In the genomic region with DNA sequence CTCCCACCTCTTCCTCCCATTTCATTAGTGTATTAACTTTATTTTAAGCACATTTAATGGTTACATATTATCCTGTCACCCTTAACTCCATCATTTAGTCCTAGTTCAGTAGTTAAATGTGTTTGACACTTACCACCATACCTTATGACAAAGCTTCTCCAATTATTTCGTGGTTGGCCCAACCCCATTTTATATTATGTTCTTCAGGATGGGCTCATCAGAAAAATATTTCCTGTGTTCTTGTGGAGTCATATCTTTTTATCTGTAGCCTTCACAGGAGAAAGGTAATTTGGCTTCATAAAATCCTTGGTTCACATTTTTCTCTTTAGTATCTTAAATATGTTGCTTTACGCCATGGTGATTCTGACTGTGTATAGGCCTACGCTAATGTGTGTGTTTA, we compare ENCODE assay signal across 30 cellular contexts.
DNase-seq lines count a peak whose midpoint lies in the region; ATAC-seq and TF ChIP-seq lines count a peak whose summit lies in the region.
"Had no signal": no experiment of that assay in that cellular context is flagged by ENCODE, and none has a peak within 500 bp of the region (broad histone marks: within the 10 kb centered on the region; RNA-seq: fewer than 3 reads in every experiment).

No MANE protein-coding gene starts in this region.

- no peaks in the 10 kb centered on the region for H3K79me2 ChIP-seq in ACC112 (ENCODE audit: control insufficient read depth, insufficient read depth, low read length, unreplicated experiment)
- H3K79me2 ChIP-seq: hepatocyte had no signal

- no peak for TF ChIP-seq CTCF in foreskin fibroblast (IDR thresholded peaks at IDR 0.05; ENCODE audit: low read depth, low read length)

- no peaks in the 10 kb centered on the region for H3K27me3 ChIP-seq in ACC112 (ENCODE audit: insufficient read depth, low read length)
- H3K27me3 ChIP-seq: ascending aorta, hepatocyte, right atrium auricular region, spleen, suprapubic skin had no signal

- H3K36me3 ChIP-seq in ACC112 (ENCODE audit: insufficient read depth, low read length), result peaks cover 5% of the 10 kb centered on the region; the same call in 1 of the 2 replicates
- H3K36me3 ChIP-seq: ascending aorta, gastrocnemius medialis, right atrium auricular region, spleen, suprapubic skin had no signal

- H2AFZ ChIP-seq in ACC112 (ENCODE audit: low read length, unreplicated experiment), result no peak overlapping the region
- H2AFZ ChIP-seq: hepatocyte had no signal

- ATAC-seq in HG03097 (IDR thresholded peaks at IDR 0.05; ENCODE audit: low FRiP score, unreplicated experiment), result no peak
- ATAC-seq in HG03280 (IDR thresholded peaks at IDR 0.05; ENCODE audit: unreplicated experiment), result no peak
- no peak for ATAC-seq in GM18520 (IDR thresholded peaks at IDR 0.05; ENCODE audit: unreplicated experiment)
- ATAC-seq: A549; gastrocnemius medialis; K562; left ventricle myocardium superior; natural killer cell treated with Interleukin-12 subunit alpha and Interleukin-12 subunit beta and Interleukin-15 and Interleukin-18, amount 100 ng/mL, for 72 hours; stimulated activated memory B cell treated with anti-CD40 and anti-IgM and Interleukin-4, amounts not matched to agents 10 μg/mL and 1 μg/mL and 100 μg/mL, for 72 hours had no signal

- H3K4me1 ChIP-seq in ACC112 (ENCODE audit: control insufficient read depth, insufficient read depth, low read length, unreplicated experiment), result peaks cover 17% of the 10 kb centered on the region
- H3K4me1 ChIP-seq: A549, ascending aorta, gastrocnemius medialis, right atrium auricular region, spleen, suprapubic skin had no signal

- H3K4me3 ChIP-seq in ACC112 (ENCODE audit: low read depth, low read length), result no peak overlapping the region
- no peak overlapping the region for H3K4me3 ChIP-seq in foreskin fibroblast (ENCODE audit: low read depth in 1 of 2, low read length in 2 of 2)
- H3K4me3 ChIP-seq: A549, ascending aorta, gastrocnemius medialis, hepatocyte, K562, right atrium auricular region, spleen, suprapubic skin had no signal

- DNase-seq in HS-5 (ENCODE audit: low read depth), result peak; percentile 49
- DNase-seq in SW480 (ENCODE audit: low spot score), result peak; percentile 72
- DNase-seq in foreskin fibroblast, result peak; percentile 34 to 53
- DNase-seq in activated CD8-positive, alpha-beta memory T cell treated with anti-CD3 and anti-CD28 coated beads, Interleukin-2, amount 50 U/mL, for 48 hours, result no peak
- DNase-seq: activated CD4-positive, alpha-beta T cell treated with anti-CD3 and anti-CD28 coated beads, Interleukin-2, amount 50 U/mL, for 48 hours; activated CD4-positive, CD25-positive, alpha-beta regulatory T cell; activated naive CD8-positive, alpha-beta T cell treated with anti-CD3 and anti-CD28 coated beads for 36 hours; cerebellar nuclear complex; gastrocnemius medialis; H7; immature natural killer cell; left ventricle myocardium superior; NCI-H1694 treated with DMSO at 0.1 percent for 48 hours; NCI-H2171 treated with DMSO at 0.1 percent for 48 hours; RPMI8226; spleen; stimulated activated CD4-positive, alpha-beta T cell treated with anti-CD3 and anti-CD28 coated beads, Interleukin-2, amount 100 ng/mL, for 48 hours; T-helper 9 cell had no signal

- peak overlapping the region; percentile 26 for H3K27ac ChIP-seq in ACC112 (ENCODE audit: low read depth, low read length)
- H3K27ac ChIP-seq: A549, ascending aorta, gastrocnemius medialis, hepatocyte, right atrium auricular region, spleen, suprapubic skin had no signal
